In genomic region chr2:215957354-215958122, GRCh38 we compare ENCODE assay signal across 1 cellular context. TPM values are rescaled to one million over a fixed set of nuclear protein-coding genes. Genes with fewer than 3 reads are reported as not detected.
"Had no signal": no experiment of that assay in that cellular context is flagged by ENCODE, and none has a peak within 500 bp of the region (broad histone marks: within the 10 kb centered on the region; RNA-seq: fewer than 3 reads in every experiment).

No MANE protein-coding gene starts in this region.

RNA-seq across cellular contexts. Expression of gene MREG, which starts 55.8 kb away (rescaled TPM):
- total RNA-seq: ascending aorta had no signal
